In genomic region chr17:66268247-66268927, GRCh38 we compare ENCODE assay signal across 1 cellular context.
A peak's percentile ranks its signal among the peaks of the same experiment; 100 is the strongest.
TF ChIP-seq lines count a peak whose summit lies in the region.

No MANE protein-coding gene starts in this region.

TF ChIP-seq in SK-N-SH, 30 proteins besides CTCF, POLR2A, EP300 and RAD21:
- TF ChIP-seq GABPA (IDR thresholded peaks at IDR 0.05; ENCODE audit: low read depth) (no peak), SMC3 (IDR thresholded peaks at IDR 0.05; ENCODE audit: low read depth, low read length) (no peak), FOXJ3 (CRISPR knock-in tag; IDR thresholded peaks at IDR 0.05) (no peak), RFX5 (IDR thresholded peaks at IDR 0.05; ENCODE audit: low read length) (no peak), TAF1 (IDR thresholded peaks at IDR 0.05; ENCODE audit: borderline replicate concordance, low read depth, low read length) (no peak), IRF3 (IDR thresholded peaks at IDR 0.05; ENCODE audit: low read depth, low read length) (no peak), FOXM1 (IDR thresholded peaks at IDR 0.05; ENCODE audit: low read depth) (no peak), PBX3 (IDR thresholded peaks at IDR 0.05) (no peak; the same call in 1 of the 2 replicates), MXI1 (IDR thresholded peaks at IDR 0.05; ENCODE audit: low read depth, low read length) (no peak), CHD2 (IDR thresholded peaks at IDR 0.05; ENCODE audit: low read length, partially characterized antibody) (no peak), EZH2phosphoT487 (IDR thresholded peaks at IDR 0.05; ENCODE audit: borderline replicate concordance, low read depth) (no peak), RXRA (IDR thresholded peaks at IDR 0.05; ENCODE audit: borderline replicate concordance, low read depth) (no peak), POLR2AphosphoS5 (IDR thresholded peaks at IDR 0.05; ENCODE audit: low read depth, low read length) (0 out of 2 replicates have a peak, but pooled peaks have one; percentile 41), ZBTB33 (IDR thresholded peaks at IDR 0.05; ENCODE audit: borderline replicate concordance, low read depth) (no peak), GATA2 (CRISPR knock-in tag; IDR thresholded peaks at IDR 0.05) (no peak), NRF1 (IDR thresholded peaks at IDR 0.05; ENCODE audit: low read depth, low read length) (no peak), TEAD4 (IDR thresholded peaks at IDR 0.05; ENCODE audit: borderline replicate concordance, insufficient read depth) (peak; percentile 51; the same call in 1 of the 2 replicates), TCF12 (IDR thresholded peaks at IDR 0.05) (peak; percentile 73), SIN3A (IDR thresholded peaks at IDR 0.05; ENCODE audit: borderline replicate concordance, low read depth, low read length) (no peak), MEF2A (IDR thresholded peaks at IDR 0.05; ENCODE audit: borderline replicate concordance, low read depth) (peak; percentile 69), YY1 (IDR thresholded peaks at IDR 0.05; ENCODE audit: low read depth) (no peak), RCOR1 (IDR thresholded peaks at IDR 0.05; ENCODE audit: low read length) (no peak), NFIC (IDR thresholded peaks at IDR 0.05; ENCODE audit: borderline replicate concordance) (peak; percentile 88), MAX (IDR thresholded peaks at IDR 0.05; ENCODE audit: low read depth) (peak; percentile 82), FOSL2 (IDR thresholded peaks at IDR 0.05; ENCODE audit: borderline replicate concordance, low read depth) (peak; percentile 82), JUND (IDR thresholded peaks at IDR 0.05) (no peak; the same call in 1 of the 2 replicates), ELF1 (IDR thresholded peaks at IDR 0.05) (no peak)
- TF ChIP-seq, protein P1, sequence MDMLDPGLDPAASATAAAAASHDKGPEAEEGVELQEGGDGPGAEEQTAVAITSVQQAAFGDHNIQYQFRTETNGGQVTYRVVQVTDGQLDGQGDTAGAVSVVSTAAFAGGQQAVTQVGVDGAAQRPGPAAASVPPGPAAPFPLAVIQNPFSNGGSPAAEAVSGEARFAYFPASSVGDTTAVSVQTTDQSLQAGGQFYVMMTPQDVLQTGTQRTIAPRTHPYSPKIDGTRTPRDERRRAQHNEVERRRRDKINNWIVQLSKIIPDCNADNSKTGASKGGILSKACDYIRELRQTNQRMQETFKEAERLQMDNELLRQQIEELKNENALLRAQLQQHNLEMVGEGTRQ (IDR thresholded peaks at IDR 0.05; ENCODE audit: borderline replicate concordance, low read depth, low read length), result no peak
- TF ChIP-seq, protein P2, sequence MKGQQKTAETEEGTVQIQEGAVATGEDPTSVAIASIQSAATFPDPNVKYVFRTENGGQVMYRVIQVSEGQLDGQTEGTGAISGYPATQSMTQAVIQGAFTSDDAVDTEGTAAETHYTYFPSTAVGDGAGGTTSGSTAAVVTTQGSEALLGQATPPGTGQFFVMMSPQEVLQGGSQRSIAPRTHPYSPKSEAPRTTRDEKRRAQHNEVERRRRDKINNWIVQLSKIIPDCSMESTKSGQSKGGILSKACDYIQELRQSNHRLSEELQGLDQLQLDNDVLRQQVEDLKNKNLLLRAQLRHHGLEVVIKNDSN (IDR thresholded peaks at IDR 0.05; ENCODE audit: borderline replicate concordance, low read depth), result no peak; the same call in 1 of the 2 replicates
- TF ChIP-seq, protein P3, sequence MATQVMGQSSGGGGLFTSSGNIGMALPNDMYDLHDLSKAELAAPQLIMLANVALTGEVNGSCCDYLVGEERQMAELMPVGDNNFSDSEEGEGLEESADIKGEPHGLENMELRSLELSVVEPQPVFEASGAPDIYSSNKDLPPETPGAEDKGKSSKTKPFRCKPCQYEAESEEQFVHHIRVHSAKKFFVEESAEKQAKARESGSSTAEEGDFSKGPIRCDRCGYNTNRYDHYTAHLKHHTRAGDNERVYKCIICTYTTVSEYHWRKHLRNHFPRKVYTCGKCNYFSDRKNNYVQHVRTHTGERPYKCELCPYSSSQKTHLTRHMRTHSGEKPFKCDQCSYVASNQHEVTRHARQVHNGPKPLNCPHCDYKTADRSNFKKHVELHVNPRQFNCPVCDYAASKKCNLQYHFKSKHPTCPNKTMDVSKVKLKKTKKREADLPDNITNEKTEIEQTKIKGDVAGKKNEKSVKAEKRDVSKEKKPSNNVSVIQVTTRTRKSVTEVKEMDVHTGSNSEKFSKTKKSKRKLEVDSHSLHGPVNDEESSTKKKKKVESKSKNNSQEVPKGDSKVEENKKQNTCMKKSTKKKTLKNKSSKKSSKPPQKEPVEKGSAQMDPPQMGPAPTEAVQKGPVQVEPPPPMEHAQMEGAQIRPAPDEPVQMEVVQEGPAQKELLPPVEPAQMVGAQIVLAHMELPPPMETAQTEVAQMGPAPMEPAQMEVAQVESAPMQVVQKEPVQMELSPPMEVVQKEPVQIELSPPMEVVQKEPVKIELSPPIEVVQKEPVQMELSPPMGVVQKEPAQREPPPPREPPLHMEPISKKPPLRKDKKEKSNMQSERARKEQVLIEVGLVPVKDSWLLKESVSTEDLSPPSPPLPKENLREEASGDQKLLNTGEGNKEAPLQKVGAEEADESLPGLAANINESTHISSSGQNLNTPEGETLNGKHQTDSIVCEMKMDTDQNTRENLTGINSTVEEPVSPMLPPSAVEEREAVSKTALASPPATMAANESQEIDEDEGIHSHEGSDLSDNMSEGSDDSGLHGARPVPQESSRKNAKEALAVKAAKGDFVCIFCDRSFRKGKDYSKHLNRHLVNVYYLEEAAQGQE (IDR thresholded peaks at IDR 0.05; ENCODE audit: low read depth, low read length), result no peak
